Comparison of ENCODE assay signal across 1 cellular context in genomic region chr11:36349345-36350136, GRCh38.
TF ChIP-seq lines count a peak whose summit lies in the region.

No MANE protein-coding gene starts in this region.

TF ChIP-seq in GM23338, 12 proteins besides CTCF, POLR2A, EP300 and RAD21 (continued from another document):
- TF ChIP-seq ZNF462 (CRISPR knock-in tag; IDR thresholded peaks at IDR 0.05) (no peak), JUNB (IDR thresholded peaks at IDR 0.05; ENCODE audit: unreplicated experiment) (no peak)
